2 cellular contexts compared by ENCODE assay signal in the genomic region with DNA sequence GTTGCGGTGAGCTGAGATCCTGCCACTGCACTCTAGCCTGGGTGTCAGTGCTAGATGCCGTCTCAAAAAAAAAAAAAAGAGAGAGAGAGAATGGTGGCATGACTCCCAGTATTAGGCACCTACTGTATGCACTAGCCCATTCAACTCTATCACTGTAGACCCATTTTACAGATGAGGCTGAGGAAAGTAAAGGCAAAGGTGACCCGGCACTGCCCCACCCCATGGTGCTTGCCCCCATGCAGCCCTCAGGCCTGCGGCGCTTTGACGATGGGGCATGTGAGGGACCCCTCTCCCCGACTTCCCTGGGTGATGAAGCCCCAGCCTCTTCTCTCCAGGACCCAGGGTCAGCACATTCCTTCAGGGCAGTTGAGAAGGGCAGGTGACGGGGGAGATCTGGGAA.
TF ChIP-seq lines count a peak whose summit lies in the region.

No MANE protein-coding gene starts in this region.

TF ChIP-seq in A549, 52 proteins besides CTCF, POLR2A, EP300 and RAD21 (continued from another document):
- TF ChIP-seq KDM1A (IDR thresholded peaks at IDR 0.05; ENCODE audit: low read depth) = peak; percentile 45; the same call in 1 of the 2 replicates
- 0 out of 2 replicates have a peak, but pooled peaks have one; percentile 22 for TF ChIP-seq RCOR1 (IDR thresholded peaks at IDR 0.05; ENCODE audit: low read depth, low read length)
- TF ChIP-seq PHF8 (IDR thresholded peaks at IDR 0.05; ENCODE audit: borderline replicate concordance, low read depth) = no peak
- no peak for TF ChIP-seq FOSL2 (IDR thresholded peaks at IDR 0.05)
- TF ChIP-seq FOSL2 (CRISPR knock-in tag; IDR thresholded peaks at IDR 0.05) = no peak

TF ChIP-seq in K562, 482 proteins besides CTCF, POLR2A, EP300 and RAD21 (continues in another document):
- TF ChIP-seq PCBP2 (IDR thresholded peaks at IDR 0.05; ENCODE audit: low read depth, low read length, poor library complexity, severe bottlenecking) = no peak
- no peak for TF ChIP-seq PML (IDR thresholded peaks at IDR 0.05; ENCODE audit: low read length)
- TF ChIP-seq KLF13 (tag; IDR thresholded peaks at IDR 0.05; ENCODE audit: borderline replicate concordance, low read depth) = no peak
- TF ChIP-seq ADNP (tag; IDR thresholded peaks at IDR 0.05) = peak; percentile 75
- no peak for TF ChIP-seq STAG1 (CRISPR knock-in tag; IDR thresholded peaks at IDR 0.05; ENCODE audit: borderline replicate concordance)
- no peak for TF ChIP-seq TEAD1 (CRISPR knock-in tag; IDR thresholded peaks at IDR 0.05)
- TF ChIP-seq RB1 (IDR thresholded peaks at IDR 0.05; ENCODE audit: low read depth) = no peak
- no peak for TF ChIP-seq SMAD3 (CRISPR knock-in tag; conservative IDR thresholded peaks at IDR 0.05)
- TF ChIP-seq ZNF436 (CRISPR knock-in tag; IDR thresholded peaks at IDR 0.05) = no peak
- TF ChIP-seq MAFG (tag; conservative IDR thresholded peaks at IDR 0.05) = no peak
- no peak for TF ChIP-seq MTF1 (CRISPR knock-in tag; IDR thresholded peaks at IDR 0.05; ENCODE audit: borderline replicate concordance)
- TF ChIP-seq HDAC1 (IDR thresholded peaks at IDR 0.05) = 0 out of 4 replicates have a peak, but pooled peaks of 1 of the 2 experiments have one; percentile 24
- no peak for TF ChIP-seq HCFC1 (IDR thresholded peaks at IDR 0.05; ENCODE audit: low read depth, low read length)
- TF ChIP-seq, protein P1, sequence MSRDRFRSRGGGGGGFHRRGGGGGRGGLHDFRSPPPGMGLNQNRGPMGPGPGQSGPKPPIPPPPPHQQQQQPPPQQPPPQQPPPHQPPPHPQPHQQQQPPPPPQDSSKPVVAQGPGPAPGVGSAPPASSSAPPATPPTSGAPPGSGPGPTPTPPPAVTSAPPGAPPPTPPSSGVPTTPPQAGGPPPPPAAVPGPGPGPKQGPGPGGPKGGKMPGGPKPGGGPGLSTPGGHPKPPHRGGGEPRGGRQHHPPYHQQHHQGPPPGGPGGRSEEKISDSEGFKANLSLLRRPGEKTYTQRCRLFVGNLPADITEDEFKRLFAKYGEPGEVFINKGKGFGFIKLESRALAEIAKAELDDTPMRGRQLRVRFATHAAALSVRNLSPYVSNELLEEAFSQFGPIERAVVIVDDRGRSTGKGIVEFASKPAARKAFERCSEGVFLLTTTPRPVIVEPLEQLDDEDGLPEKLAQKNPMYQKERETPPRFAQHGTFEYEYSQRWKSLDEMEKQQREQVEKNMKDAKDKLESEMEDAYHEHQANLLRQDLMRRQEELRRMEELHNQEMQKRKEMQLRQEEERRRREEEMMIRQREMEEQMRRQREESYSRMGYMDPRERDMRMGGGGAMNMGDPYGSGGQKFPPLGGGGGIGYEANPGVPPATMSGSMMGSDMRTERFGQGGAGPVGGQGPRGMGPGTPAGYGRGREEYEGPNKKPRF (IDR thresholded peaks at IDR 0.05; ENCODE audit: low read depth, low read length) = no peak
- no peak for TF ChIP-seq NFE2 (IDR thresholded peaks at IDR 0.05; ENCODE audit: low read depth)
- TF ChIP-seq, protein P2, sequence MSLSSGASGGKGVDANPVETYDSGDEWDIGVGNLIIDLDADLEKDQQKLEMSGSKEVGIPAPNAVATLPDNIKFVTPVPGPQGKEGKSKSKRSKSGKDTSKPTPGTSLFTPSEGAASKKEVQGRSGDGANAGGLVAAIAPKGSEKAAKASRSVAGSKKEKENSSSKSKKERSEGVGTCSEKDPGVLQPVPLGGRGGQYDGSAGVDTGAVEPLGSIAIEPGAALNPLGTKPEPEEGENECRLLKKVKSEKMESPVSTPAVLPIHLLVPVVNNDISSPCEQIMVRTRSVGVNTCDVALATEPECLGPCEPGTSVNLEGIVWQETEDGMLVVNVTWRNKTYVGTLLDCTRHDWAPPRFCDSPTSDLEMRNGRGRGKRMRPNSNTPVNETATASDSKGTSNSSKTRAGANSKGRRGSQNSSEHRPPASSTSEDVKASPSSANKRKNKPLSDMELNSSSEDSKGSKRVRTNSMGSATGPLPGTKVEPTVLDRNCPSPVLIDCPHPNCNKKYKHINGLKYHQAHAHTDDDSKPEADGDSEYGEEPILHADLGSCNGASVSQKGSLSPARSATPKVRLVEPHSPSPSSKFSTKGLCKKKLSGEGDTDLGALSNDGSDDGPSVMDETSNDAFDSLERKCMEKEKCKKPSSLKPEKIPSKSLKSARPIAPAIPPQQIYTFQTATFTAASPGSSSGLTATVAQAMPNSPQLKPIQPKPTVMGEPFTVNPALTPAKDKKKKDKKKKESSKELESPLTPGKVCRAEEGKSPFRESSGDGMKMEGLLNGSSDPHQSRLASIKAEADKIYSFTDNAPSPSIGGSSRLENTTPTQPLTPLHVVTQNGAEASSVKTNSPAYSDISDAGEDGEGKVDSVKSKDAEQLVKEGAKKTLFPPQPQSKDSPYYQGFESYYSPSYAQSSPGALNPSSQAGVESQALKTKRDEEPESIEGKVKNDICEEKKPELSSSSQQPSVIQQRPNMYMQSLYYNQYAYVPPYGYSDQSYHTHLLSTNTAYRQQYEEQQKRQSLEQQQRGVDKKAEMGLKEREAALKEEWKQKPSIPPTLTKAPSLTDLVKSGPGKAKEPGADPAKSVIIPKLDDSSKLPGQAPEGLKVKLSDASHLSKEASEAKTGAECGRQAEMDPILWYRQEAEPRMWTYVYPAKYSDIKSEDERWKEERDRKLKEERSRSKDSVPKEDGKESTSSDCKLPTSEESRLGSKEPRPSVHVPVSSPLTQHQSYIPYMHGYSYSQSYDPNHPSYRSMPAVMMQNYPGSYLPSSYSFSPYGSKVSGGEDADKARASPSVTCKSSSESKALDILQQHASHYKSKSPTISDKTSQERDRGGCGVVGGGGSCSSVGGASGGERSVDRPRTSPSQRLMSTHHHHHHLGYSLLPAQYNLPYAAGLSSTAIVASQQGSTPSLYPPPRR (CRISPR knock-in tag; IDR thresholded peaks at IDR 0.05; ENCODE audit: borderline replicate concordance) = no peak
- peak; percentile 98 for TF ChIP-seq ZKSCAN8 (CRISPR knock-in tag; IDR thresholded peaks at IDR 0.05)
- TF ChIP-seq ZNF707 (CRISPR knock-in tag; conservative IDR thresholded peaks at IDR 0.05) = no peak
- no peak for TF ChIP-seq FOXJ2 (tag; IDR thresholded peaks at IDR 0.05)
- TF ChIP-seq, protein P3, sequence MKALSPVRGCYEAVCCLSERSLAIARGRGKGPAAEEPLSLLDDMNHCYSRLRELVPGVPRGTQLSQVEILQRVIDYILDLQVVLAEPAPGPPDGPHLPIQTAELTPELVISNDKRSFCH (CRISPR knock-in tag; IDR thresholded peaks at IDR 0.05) = no peak
- TF ChIP-seq, protein P3 (tag; IDR thresholded peaks at IDR 0.05) = no peak
- TF ChIP-seq ZNF263 (CRISPR knock-in tag; IDR thresholded peaks at IDR 0.05; ENCODE audit: borderline replicate concordance) = no peak; the same call in 1 of the 2 replicates
- no peak for TF ChIP-seq ZNF699 (CRISPR knock-in tag; IDR thresholded peaks at IDR 0.05; ENCODE audit: insufficient replicate concordance)
- TF ChIP-seq, protein P4, sequence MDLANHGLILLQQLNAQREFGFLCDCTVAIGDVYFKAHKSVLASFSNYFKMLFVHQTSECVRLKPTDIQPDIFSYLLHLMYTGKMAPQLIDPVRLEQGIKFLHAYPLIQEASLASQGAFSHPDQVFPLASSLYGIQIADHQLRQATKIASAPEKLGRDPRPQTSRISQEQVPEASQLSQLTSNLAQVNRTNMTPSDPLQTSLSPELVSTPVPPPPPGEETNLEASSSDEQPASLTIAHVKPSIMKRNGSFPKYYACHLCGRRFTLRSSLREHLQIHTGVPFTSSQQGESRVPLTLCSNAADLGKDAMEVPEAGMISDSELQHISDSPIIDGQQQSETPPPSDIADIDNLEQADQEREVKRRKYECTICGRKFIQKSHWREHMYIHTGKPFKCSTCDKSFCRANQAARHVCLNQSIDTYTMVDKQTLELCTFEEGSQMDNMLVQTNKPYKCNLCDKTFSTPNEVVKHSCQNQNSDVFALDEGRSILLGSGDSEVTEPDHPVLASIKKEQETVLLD (IDR thresholded peaks at IDR 0.05) = no peak
- peak; percentile 63 to 72 for TF ChIP-seq KDM1A (IDR thresholded peaks at IDR 0.05)
- TF ChIP-seq RBM25 (IDR thresholded peaks at IDR 0.05; ENCODE audit: low read depth, low read length, severe bottlenecking) = peak; percentile 87
- no peak for TF ChIP-seq HNRNPK (IDR thresholded peaks at IDR 0.05; ENCODE audit: low read depth, low read length, poor library complexity, severe bottlenecking)
- no peak for TF ChIP-seq OTX1 (CRISPR knock-in tag; IDR thresholded peaks at IDR 0.05)
- no peak for TF ChIP-seq NFE2L1 (tag; IDR thresholded peaks at IDR 0.05; ENCODE audit: borderline replicate concordance, low read depth)
- no peak for TF ChIP-seq PTRF (tag; IDR thresholded peaks at IDR 0.05)
- TF ChIP-seq, protein P5, sequence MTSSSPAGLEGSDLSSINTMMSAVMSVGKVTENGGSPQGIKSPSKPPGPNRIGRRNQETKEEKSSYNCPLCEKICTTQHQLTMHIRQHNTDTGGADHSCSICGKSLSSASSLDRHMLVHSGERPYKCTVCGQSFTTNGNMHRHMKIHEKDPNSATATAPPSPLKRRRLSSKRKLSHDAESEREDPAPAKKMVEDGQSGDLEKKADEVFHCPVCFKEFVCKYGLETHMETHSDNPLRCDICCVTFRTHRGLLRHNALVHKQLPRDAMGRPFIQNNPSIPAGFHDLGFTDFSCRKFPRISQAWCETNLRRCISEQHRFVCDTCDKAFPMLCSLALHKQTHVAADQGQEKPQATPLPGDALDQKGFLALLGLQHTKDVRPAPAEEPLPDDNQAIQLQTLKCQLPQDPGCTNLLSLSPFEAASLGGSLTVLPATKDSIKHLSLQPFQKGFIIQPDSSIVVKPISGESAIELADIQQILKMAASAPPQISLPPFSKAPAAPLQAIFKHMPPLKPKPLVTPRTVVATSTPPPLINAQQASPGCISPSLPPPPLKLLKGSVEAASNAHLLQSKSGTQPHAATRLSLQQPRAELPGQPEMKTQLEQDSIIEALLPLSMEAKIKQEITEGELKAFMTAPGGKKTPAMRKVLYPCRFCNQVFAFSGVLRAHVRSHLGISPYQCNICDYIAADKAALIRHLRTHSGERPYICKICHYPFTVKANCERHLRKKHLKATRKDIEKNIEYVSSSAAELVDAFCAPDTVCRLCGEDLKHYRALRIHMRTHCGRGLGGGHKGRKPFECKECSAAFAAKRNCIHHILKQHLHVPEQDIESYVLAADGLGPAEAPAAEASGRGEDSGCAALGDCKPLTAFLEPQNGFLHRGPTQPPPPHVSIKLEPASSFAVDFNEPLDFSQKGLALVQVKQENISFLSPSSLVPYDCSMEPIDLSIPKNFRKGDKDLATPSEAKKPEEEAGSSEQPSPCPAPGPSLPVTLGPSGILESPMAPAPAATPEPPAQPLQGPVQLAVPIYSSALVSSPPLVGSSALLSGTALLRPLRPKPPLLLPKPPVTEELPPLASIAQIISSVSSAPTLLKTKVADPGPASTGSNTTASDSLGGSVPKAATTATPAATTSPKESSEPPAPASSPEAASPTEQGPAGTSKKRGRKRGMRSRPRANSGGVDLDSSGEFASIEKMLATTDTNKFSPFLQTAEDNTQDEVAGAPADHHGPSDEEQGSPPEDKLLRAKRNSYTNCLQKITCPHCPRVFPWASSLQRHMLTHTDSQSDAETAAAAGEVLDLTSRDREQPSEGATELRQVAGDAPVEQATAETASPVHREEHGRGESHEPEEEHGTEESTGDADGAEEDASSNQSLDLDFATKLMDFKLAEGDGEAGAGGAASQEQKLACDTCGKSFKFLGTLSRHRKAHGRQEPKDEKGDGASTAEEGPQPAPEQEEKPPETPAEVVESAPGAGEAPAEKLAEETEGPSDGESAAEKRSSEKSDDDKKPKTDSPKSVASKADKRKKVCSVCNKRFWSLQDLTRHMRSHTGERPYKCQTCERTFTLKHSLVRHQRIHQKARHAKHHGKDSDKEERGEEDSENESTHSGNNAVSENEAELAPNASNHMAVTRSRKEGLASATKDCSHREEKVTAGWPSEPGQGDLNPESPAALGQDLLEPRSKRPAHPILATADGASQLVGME (CRISPR knock-in tag; IDR thresholded peaks at IDR 0.05) = no peak
- no peak for TF ChIP-seq CEBPG (CRISPR knock-in tag; IDR thresholded peaks at IDR 0.05)
- no peak for TF ChIP-seq CEBPG (tag; conservative IDR thresholded peaks at IDR 0.05 in 1 of 2, IDR thresholded peaks at IDR 0.05 in 1 of 2)
- no peak for TF ChIP-seq KDM2B (CRISPR knock-in tag; IDR thresholded peaks at IDR 0.05)
- TF ChIP-seq, protein P6, sequence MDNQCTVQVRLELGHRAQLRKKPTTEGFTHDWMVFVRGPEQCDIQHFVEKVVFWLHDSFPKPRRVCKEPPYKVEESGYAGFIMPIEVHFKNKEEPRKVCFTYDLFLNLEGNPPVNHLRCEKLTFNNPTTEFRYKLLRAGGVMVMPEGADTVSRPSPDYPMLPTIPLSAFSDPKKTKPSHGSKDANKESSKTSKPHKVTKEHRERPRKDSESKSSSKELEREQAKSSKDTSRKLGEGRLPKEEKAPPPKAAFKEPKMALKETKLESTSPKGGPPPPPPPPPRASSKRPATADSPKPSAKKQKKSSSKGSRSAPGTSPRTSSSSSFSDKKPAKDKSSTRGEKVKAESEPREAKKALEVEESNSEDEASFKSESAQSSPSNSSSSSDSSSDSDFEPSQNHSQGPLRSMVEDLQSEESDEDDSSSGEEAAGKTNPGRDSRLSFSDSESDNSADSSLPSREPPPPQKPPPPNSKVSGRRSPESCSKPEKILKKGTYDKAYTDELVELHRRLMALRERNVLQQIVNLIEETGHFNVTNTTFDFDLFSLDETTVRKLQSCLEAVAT (IDR thresholded peaks at IDR 0.05) = no peak
- no peak for TF ChIP-seq MECOM (CRISPR knock-in tag; IDR thresholded peaks at IDR 0.05)
- TF ChIP-seq GATAD2B (IDR thresholded peaks at IDR 0.05; ENCODE audit: borderline replicate concordance) = no peak
- no peak for TF ChIP-seq ETV1 (tag; conservative IDR thresholded peaks at IDR 0.05; ENCODE audit: low read depth)
- TF ChIP-seq, protein P7, sequence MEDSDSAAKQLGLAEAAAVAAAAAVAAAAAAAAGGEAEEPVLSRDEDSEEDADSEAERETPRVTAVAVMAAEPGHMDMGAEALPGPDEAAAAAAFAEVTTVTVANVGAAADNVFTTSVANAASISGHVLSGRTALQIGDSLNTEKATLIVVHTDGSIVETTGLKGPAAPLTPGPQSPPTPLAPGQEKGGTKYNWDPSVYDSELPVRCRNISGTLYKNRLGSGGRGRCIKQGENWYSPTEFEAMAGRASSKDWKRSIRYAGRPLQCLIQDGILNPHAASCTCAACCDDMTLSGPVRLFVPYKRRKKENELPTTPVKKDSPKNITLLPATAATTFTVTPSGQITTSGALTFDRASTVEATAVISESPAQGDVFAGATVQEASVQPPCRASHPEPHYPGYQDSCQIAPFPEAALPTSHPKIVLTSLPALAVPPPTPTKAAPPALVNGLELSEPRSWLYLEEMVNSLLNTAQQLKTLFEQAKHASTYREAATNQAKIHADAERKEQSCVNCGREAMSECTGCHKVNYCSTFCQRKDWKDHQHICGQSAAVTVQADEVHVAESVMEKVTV (CRISPR knock-in tag; IDR thresholded peaks at IDR 0.05) = no peak
- peak in 1 of 2 experiments; percentile 47; a peak in 1 of 3 replicates for TF ChIP-seq CBX3 (IDR thresholded peaks at IDR 0.05; ENCODE audit: borderline replicate concordance in 1 of 2, low read length in 2 of 2)
- no peak for TF ChIP-seq HOXB6 (CRISPR knock-in tag; IDR thresholded peaks at IDR 0.05; ENCODE audit: borderline replicate concordance)
- no peak for TF ChIP-seq NBN (IDR thresholded peaks at IDR 0.05; ENCODE audit: low read depth)
- TF ChIP-seq, protein P8, sequence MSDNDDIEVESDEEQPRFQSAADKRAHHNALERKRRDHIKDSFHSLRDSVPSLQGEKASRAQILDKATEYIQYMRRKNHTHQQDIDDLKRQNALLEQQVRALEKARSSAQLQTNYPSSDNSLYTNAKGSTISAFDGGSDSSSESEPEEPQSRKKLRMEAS (CRISPR knock-in tag; IDR thresholded peaks at IDR 0.05) = no peak
